17 cellular contexts compared by ENCODE assay signal in genomic region chr18:54641734-54642133, GRCh38. TPM values are rescaled to one million over a fixed set of nuclear protein-coding genes. Genes with fewer than 3 reads are reported as not detected.
A peak's percentile ranks its signal among the peaks of the same experiment; 100 is the strongest.
DNase-seq lines count a peak whose midpoint lies in the region; ATAC-seq and TF ChIP-seq lines count a peak whose summit lies in the region.
"Had no signal": no experiment of that assay in that cellular context is flagged by ENCODE, and none has a peak within 500 bp of the region (broad histone marks: within the 10 kb centered on the region; RNA-seq: fewer than 3 reads in every experiment).

No MANE protein-coding gene starts in this region.

- no peaks in the 10 kb centered on the region for H3K4me1 ChIP-seq in foreskin keratinocyte
- H3K4me1 ChIP-seq: BLaER1 had no signal

- H3K27ac ChIP-seq in foreskin keratinocyte = no peak overlapping the region
- H3K27ac ChIP-seq: BLaER1 had no signal

- H3K9me3 ChIP-seq in MG63 = no peaks in the 10 kb centered on the region
- H3K9me3 ChIP-seq: BLaER1 had no signal

- TF ChIP-seq CTCF in activated CD8-positive, alpha-beta T cell treated with anti-CD3 and anti-CD28 coated beads for 36 hours (IDR thresholded peaks at IDR 0.05) = no peak
- no peak for TF ChIP-seq CTCF in foreskin keratinocyte (conservative IDR thresholded peaks at IDR 0.05)

- intact Hi-C loops in activated CD8-positive, alpha-beta T cell treated with anti-CD3 and anti-CD28 coated beads for 36 hours (cut with micrococcal nuclease) = no loop called here

- DNase-seq in activated CD8-positive, alpha-beta T cell treated with anti-CD3 and anti-CD28 coated beads for 36 hours = no peak
- DNase-seq in activated CD8-positive, alpha-beta T cell treated with anti-CD3 and anti-CD28 coated beads, Interleukin-2, amount 10 ng/mL, durations not matched to agents 7 days and 5 days = no peak
- DNase-seq in stimulated activated naive CD8-positive, alpha-beta T cell treated with anti-CD3 and anti-CD28 coated beads, Interleukin-15, Interleukin-2, amounts not matched to agents 100 U/mL and 50 U/mL, for 24 hours = no peak
- DNase-seq in stimulated activated naive CD8-positive, alpha-beta T cell treated with anti-CD3 and anti-CD28 coated beads, Interleukin-15, amount 100 ng/mL, for 72 hours = no peak
- DNase-seq in foreskin keratinocyte (peak in 1 of 2 donors; percentile 2), NCI-H69 (lab: John Stamatoyannopoulos, UW) (no peak), MG63 (no peak)
- DNase-seq: 8988T; CD4-positive, alpha-beta memory T cell; DMS153; DMS79 treated with DMSO at 0.1 percent for 48 hours; GF-D8; H9 had no signal

- CTCF ChIA-PET in activated CD8-positive, alpha-beta T cell treated with anti-CD3 and anti-CD28 coated beads for 36 hours (lab: Charles Lee) = no interaction called here
- CTCF ChIA-PET in activated CD8-positive, alpha-beta T cell treated with anti-CD3 and anti-CD28 coated beads, Interleukin-2, amount 10 ng/mL, durations not matched to agents 7 days and 5 days (lab: Charles Lee) = no interaction called here

- peak; percentile 30 for ATAC-seq in activated CD8-positive, alpha-beta T cell treated with anti-CD3 and anti-CD28 coated beads for 36 hours
- no peak for ATAC-seq in activated CD8-positive, alpha-beta T cell treated with anti-CD3 and anti-CD28 coated beads, Interleukin-2, amount 10 ng/mL, durations not matched to agents 7 days and 5 days
- ATAC-seq in stimulated activated naive CD8-positive, alpha-beta T cell treated with anti-CD3 and anti-CD28 coated beads, Interleukin-15, Interleukin-2, amounts not matched to agents 100 U/mL and 50 U/mL, for 24 hours = peak; percentile 76
- no peak for ATAC-seq in stimulated activated naive CD8-positive, alpha-beta T cell treated with anti-CD3 and anti-CD28 coated beads, Interleukin-15, amount 100 ng/mL, for 72 hours
- ATAC-seq in foreskin keratinocyte = peak; percentile 25

- H3K9me3 Mint-ChIP-seq in activated CD8-positive, alpha-beta T cell treated with anti-CD3 and anti-CD28 coated beads for 36 hours = no peaks in the 10 kb centered on the region
- no peaks in the 10 kb centered on the region for H3K9me3 Mint-ChIP-seq in activated CD8-positive, alpha-beta T cell treated with anti-CD3 and anti-CD28 coated beads, Interleukin-2, amount 10 ng/mL, durations not matched to agents 7 days and 5 days (ENCODE audit: insufficient read depth)
- H3K9me3 Mint-ChIP-seq in stimulated activated naive CD8-positive, alpha-beta T cell treated with anti-CD3 and anti-CD28 coated beads, Interleukin-15, amount 100 ng/mL, for 72 hours = no peaks in the 10 kb centered on the region
- H3K9me3 Mint-ChIP-seq: CD14-positive monocyte; CD4-positive, alpha-beta memory T cell; H9 had no signal

- H3K4me3 Mint-ChIP-seq in activated CD8-positive, alpha-beta T cell treated with anti-CD3 and anti-CD28 coated beads for 36 hours = no peak overlapping the region
- H3K4me3 Mint-ChIP-seq in activated CD8-positive, alpha-beta T cell treated with anti-CD3 and anti-CD28 coated beads, Interleukin-2, amount 10 ng/mL, durations not matched to agents 7 days and 5 days = no peak overlapping the region
- H3K4me3 Mint-ChIP-seq in stimulated activated naive CD8-positive, alpha-beta T cell treated with anti-CD3 and anti-CD28 coated beads, Interleukin-15, amount 100 ng/mL, for 72 hours = no peak overlapping the region
- H3K4me3 Mint-ChIP-seq: CD14-positive monocyte; CD4-positive, alpha-beta memory T cell; H9 had no signal

- no peaks in the 10 kb centered on the region for H3K36me3 ChIP-seq in MG63
- H3K36me3 ChIP-seq: BLaER1 had no signal

- no peaks in the 10 kb centered on the region for H3K4me1 Mint-ChIP-seq in activated CD8-positive, alpha-beta T cell treated with anti-CD3 and anti-CD28 coated beads for 36 hours (ENCODE audit: low read depth)
- no peaks in the 10 kb centered on the region for H3K4me1 Mint-ChIP-seq in activated CD8-positive, alpha-beta T cell treated with anti-CD3 and anti-CD28 coated beads, Interleukin-2, amount 10 ng/mL, durations not matched to agents 7 days and 5 days (ENCODE audit: low read depth)
- H3K4me1 Mint-ChIP-seq in stimulated activated naive CD8-positive, alpha-beta T cell treated with anti-CD3 and anti-CD28 coated beads, Interleukin-15, amount 100 ng/mL, for 72 hours = no peaks in the 10 kb centered on the region
- H3K4me1 Mint-ChIP-seq: CD14-positive monocyte; CD4-positive, alpha-beta memory T cell had no signal

- peaks cover 3% of the 10 kb centered on the region for H3K27me3 ChIP-seq in foreskin keratinocyte
- no peaks in the 10 kb centered on the region for H3K27me3 ChIP-seq in MG63
- H3K27me3 ChIP-seq: BLaER1 had no signal

- no peak overlapping the region for H3K4me3 ChIP-seq in MG63
- H3K4me3 ChIP-seq: BLaER1 had no signal

- H3K36me3 Mint-ChIP-seq in activated CD8-positive, alpha-beta T cell treated with anti-CD3 and anti-CD28 coated beads for 36 hours (ENCODE audit: low read depth) = no peaks in the 10 kb centered on the region
- no peaks in the 10 kb centered on the region for H3K36me3 Mint-ChIP-seq in activated CD8-positive, alpha-beta T cell treated with anti-CD3 and anti-CD28 coated beads, Interleukin-2, amount 10 ng/mL, durations not matched to agents 7 days and 5 days (ENCODE audit: low read depth)
- H3K36me3 Mint-ChIP-seq: CD14-positive monocyte; CD4-positive, alpha-beta memory T cell had no signal

- POLR2A ChIA-PET in activated CD8-positive, alpha-beta T cell treated with anti-CD3 and anti-CD28 coated beads for 36 hours (lab: Charles Lee) = no interaction called here
- POLR2A ChIA-PET in activated CD8-positive, alpha-beta T cell treated with anti-CD3 and anti-CD28 coated beads, Interleukin-2, amount 10 ng/mL, durations not matched to agents 7 days and 5 days (lab: Charles Lee) = no interaction called here

- peaks cover 6% of the 10 kb centered on the region for H3K27me3 Mint-ChIP-seq in activated CD8-positive, alpha-beta T cell treated with anti-CD3 and anti-CD28 coated beads for 36 hours
- H3K27me3 Mint-ChIP-seq in activated CD8-positive, alpha-beta T cell treated with anti-CD3 and anti-CD28 coated beads, Interleukin-2, amount 10 ng/mL, durations not matched to agents 7 days and 5 days (ENCODE audit: low read depth) = peaks cover 4% of the 10 kb centered on the region
- H3K27me3 Mint-ChIP-seq in stimulated activated naive CD8-positive, alpha-beta T cell treated with anti-CD3 and anti-CD28 coated beads, Interleukin-15, amount 100 ng/mL, for 72 hours = peaks cover 8% of the 10 kb centered on the region

- no peak overlapping the region for H3K27ac Mint-ChIP-seq in activated CD8-positive, alpha-beta T cell treated with anti-CD3 and anti-CD28 coated beads for 36 hours
- no peak overlapping the region for H3K27ac Mint-ChIP-seq in activated CD8-positive, alpha-beta T cell treated with anti-CD3 and anti-CD28 coated beads, Interleukin-2, amount 10 ng/mL, durations not matched to agents 7 days and 5 days
- H3K27ac Mint-ChIP-seq in stimulated activated naive CD8-positive, alpha-beta T cell treated with anti-CD3 and anti-CD28 coated beads, Interleukin-15, amount 100 ng/mL, for 72 hours = no peak overlapping the region
- H3K27ac Mint-ChIP-seq: CD14-positive monocyte; CD4-positive, alpha-beta memory T cell; H9 had no signal

RNA-seq across cellular contexts. Expression of gene DYNAP, which starts 50.7 kb away (rescaled TPM):
- total RNA-seq in activated CD8-positive, alpha-beta T cell treated with anti-CD3 and anti-CD28 coated beads for 36 hours = not detected
- not detected for total RNA-seq in activated CD8-positive, alpha-beta T cell treated with anti-CD3 and anti-CD28 coated beads, Interleukin-2, amount 10 ng/mL, durations not matched to agents 7 days and 5 days
- total RNA-seq in foreskin keratinocyte = not detected in 2 replicates
- polyA plus RNA-seq in foreskin keratinocyte = not detected in 2 replicates
- total RNA-seq in MG63 (2014; rRNA removed; shearing (Covaris generic); ENCODE audit: low replicate concordance) = not detected in 2 replicates
- total RNA-seq: A673; CD4-positive, alpha-beta memory T cell had no signal
- polyA plus RNA-seq: AG04450; CD14-positive monocyte; CD4-positive, alpha-beta memory T cell had no signal

Comparison
In these comparisons a context has a peak if more than half of its experiments do, and no peak if none do; other contexts are left out.
1. ATAC-seq: peak in activated CD8-positive, alpha-beta T cell treated with anti-CD3 and anti-CD28 coated beads for 36 hours (single experiment), stimulated activated naive CD8-positive, alpha-beta T cell treated with anti-CD3 and anti-CD28 coated beads, Interleukin-15, Interleukin-2, amounts not matched to agents 100 U/mL and 50 U/mL, for 24 hours (single experiment) and foreskin keratinocyte (single experiment); none in activated CD8-positive, alpha-beta T cell treated with anti-CD3 and anti-CD28 coated beads, Interleukin-2, amount 10 ng/mL, durations not matched to agents 7 days and 5 days (single experiment) and stimulated activated naive CD8-positive, alpha-beta T cell treated with anti-CD3 and anti-CD28 coated beads, Interleukin-15, amount 100 ng/mL, for 72 hours (single experiment).